ENCODE assay signal across 1 cellular context in the genomic region with DNA sequence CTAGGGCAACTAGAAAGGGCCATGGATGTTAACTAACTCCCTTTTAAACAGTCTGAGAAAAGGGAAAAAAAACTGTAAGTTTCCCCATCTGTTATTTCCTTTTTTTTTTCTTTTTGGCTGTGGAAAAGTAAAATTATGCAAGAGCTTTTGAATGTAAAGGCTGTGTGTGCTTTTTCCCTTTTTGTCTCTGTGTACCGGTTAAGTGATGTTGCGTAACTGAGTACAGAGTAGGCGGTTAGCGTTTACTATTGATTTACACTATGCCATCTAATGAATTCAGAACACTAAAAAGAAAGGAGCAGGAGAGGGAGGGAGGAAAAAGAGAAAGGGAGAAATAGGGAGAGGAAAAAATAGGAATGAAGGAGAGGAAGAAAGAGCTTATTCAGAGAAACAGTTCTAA.
TF ChIP-seq lines count a peak whose summit lies in the region.

No MANE protein-coding gene starts in this region.

TF ChIP-seq in HepG2, 621 proteins besides CTCF, POLR2A, EP300 and RAD21 (continued from another document):
- TF ChIP-seq, protein P1, sequence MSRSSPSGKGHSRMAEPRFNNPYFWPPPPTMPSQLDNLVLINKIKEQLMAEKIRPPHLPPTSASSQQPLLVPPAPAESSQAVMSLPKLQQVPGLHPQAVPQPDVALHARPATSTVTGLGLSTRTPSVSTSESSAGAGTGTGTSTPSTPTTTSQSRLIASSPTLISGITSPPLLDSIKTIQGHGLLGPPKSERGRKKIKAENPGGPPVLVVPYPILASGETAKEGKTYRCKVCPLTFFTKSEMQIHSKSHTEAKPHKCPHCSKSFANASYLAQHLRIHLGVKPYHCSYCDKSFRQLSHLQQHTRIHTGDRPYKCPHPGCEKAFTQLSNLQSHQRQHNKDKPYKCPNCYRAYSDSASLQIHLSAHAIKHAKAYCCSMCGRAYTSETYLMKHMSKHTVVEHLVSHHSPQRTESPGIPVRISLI (CRISPR knock-in tag; IDR thresholded peaks at IDR 0.05; ENCODE audit: borderline replicate concordance) = peak; percentile 60; the same call in 1 of the 2 replicates
- TF ChIP-seq, protein P2, sequence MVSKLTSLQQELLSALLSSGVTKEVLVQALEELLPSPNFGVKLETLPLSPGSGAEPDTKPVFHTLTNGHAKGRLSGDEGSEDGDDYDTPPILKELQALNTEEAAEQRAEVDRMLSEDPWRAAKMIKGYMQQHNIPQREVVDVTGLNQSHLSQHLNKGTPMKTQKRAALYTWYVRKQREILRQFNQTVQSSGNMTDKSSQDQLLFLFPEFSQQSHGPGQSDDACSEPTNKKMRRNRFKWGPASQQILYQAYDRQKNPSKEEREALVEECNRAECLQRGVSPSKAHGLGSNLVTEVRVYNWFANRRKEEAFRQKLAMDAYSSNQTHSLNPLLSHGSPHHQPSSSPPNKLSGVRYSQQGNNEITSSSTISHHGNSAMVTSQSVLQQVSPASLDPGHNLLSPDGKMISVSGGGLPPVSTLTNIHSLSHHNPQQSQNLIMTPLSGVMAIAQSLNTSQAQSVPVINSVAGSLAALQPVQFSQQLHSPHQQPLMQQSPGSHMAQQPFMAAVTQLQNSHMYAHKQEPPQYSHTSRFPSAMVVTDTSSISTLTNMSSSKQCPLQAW (CRISPR knock-in tag; IDR thresholded peaks at IDR 0.05) = no peak
- TF ChIP-seq, protein P3, sequence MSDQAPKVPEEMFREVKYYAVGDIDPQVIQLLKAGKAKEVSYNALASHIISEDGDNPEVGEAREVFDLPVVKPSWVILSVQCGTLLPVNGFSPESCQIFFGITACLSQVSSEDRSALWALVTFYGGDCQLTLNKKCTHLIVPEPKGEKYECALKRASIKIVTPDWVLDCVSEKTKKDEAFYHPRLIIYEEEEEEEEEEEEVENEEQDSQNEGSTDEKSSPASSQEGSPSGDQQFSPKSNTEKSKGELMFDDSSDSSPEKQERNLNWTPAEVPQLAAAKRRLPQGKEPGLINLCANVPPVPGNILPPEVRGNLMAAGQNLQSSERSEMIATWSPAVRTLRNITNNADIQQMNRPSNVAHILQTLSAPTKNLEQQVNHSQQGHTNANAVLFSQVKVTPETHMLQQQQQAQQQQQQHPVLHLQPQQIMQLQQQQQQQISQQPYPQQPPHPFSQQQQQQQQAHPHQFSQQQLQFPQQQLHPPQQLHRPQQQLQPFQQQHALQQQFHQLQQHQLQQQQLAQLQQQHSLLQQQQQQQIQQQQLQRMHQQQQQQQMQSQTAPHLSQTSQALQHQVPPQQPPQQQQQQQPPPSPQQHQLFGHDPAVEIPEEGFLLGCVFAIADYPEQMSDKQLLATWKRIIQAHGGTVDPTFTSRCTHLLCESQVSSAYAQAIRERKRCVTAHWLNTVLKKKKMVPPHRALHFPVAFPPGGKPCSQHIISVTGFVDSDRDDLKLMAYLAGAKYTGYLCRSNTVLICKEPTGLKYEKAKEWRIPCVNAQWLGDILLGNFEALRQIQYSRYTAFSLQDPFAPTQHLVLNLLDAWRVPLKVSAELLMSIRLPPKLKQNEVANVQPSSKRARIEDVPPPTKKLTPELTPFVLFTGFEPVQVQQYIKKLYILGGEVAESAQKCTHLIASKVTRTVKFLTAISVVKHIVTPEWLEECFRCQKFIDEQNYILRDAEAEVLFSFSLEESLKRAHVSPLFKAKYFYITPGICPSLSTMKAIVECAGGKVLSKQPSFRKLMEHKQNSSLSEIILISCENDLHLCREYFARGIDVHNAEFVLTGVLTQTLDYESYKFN (CRISPR knock-in tag; conservative IDR thresholded peaks at IDR 0.05) = peak; percentile 52; the same call in 1 of the 2 replicates
- TF ChIP-seq, protein P4, sequence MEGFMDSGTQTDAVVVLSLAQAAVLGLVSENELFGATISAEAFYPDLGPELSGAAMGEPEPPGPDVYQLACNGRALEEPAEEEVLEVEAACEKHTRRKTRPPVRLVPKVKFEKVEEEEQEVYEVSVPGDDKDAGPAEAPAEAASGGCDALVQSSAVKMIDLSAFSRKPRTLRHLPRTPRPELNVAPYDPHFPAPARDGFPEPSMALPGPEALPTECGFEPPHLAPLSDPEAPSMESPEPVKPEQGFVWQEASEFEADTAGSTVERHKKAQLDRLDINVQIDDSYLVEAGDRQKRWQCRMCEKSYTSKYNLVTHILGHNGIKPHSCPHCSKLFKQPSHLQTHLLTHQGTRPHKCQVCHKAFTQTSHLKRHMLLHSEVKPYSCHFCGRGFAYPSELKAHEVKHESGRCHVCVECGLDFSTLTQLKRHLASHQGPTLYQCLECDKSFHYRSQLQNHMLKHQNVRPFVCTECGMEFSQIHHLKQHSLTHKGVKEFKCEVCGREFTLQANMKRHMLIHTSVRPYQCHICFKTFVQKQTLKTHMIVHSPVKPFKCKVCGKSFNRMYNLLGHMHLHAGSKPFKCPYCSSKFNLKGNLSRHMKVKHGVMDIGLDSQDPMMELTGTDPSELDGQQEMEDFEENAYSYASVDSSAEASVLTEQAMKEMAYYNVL (CRISPR knock-in tag; IDR thresholded peaks at IDR 0.05; ENCODE audit: borderline replicate concordance) = peak; percentile 87; the same call in 1 of the 2 replicates
- TF ChIP-seq, protein P5, sequence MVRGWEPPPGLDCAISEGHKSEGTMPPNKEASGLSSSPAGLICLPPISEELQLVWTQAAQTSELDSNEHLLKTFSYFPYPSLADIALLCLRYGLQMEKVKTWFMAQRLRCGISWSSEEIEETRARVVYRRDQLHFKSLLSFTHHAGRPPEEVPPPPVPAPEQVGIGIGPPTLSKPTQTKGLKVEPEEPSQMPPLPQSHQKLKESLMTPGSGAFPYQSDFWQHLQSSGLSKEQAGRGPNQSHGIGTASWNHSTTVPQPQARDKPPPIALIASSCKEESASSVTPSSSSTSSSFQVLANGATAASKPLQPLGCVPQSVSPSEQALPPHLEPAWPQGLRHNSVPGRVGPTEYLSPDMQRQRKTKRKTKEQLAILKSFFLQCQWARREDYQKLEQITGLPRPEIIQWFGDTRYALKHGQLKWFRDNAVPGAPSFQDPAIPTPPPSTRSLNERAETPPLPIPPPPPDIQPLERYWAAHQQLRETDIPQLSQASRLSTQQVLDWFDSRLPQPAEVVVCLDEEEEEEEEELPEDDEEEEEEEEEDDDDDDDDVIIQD (CRISPR knock-in tag; IDR thresholded peaks at IDR 0.05; ENCODE audit: low read depth) = 0 out of 2 replicates have a peak, but pooled peaks have one; percentile 39
- TF ChIP-seq FOXA3 (CRISPR knock-in tag; IDR thresholded peaks at IDR 0.05) (peak; percentile 65), TOPORS (CRISPR knock-in tag; IDR thresholded peaks at IDR 0.05) (no peak), GATAD2A (CRISPR knock-in tag; IDR thresholded peaks at IDR 0.05) (peak; percentile 74), RXRB (CRISPR knock-in tag; IDR thresholded peaks at IDR 0.05; ENCODE audit: borderline replicate concordance) (0 out of 2 replicates have a peak, but pooled peaks have one; percentile 42), RARA (CRISPR knock-in tag; IDR thresholded peaks at IDR 0.05) (0 out of 2 replicates have a peak, but pooled peaks have one; percentile 8), KDM5B (CRISPR knock-in tag; IDR thresholded peaks at IDR 0.05; ENCODE audit: borderline replicate concordance) (no peak), RBFOX2 (IDR thresholded peaks at IDR 0.05; ENCODE audit: low read depth, low read length) (no peak), MED1 (CRISPR knock-in tag; IDR thresholded peaks at IDR 0.05) (peak; percentile 12; the same call in 1 of the 2 replicates), MIXL1 (CRISPR knock-in tag; IDR thresholded peaks at IDR 0.05) (0 out of 2 replicates have a peak, but pooled peaks have one; percentile 14), SIX4 (CRISPR knock-in tag; IDR thresholded peaks at IDR 0.05) (no peak), KAT8 (CRISPR knock-in tag; IDR thresholded peaks at IDR 0.05) (0 out of 2 replicates have a peak, but pooled peaks have one; percentile 16), ZNF768 (CRISPR knock-in tag; IDR thresholded peaks at IDR 0.05) (peak; percentile 94; the same call in 1 of the 2 replicates)
- TF ChIP-seq, protein P6, sequence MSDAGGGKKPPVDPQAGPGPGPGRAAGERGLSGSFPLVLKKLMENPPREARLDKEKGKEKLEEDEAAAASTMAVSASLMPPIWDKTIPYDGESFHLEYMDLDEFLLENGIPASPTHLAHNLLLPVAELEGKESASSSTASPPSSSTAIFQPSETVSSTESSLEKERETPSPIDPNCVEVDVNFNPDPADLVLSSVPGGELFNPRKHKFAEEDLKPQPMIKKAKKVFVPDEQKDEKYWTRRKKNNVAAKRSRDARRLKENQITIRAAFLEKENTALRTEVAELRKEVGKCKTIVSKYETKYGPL (CRISPR knock-in tag; IDR thresholded peaks at IDR 0.05) = peak; percentile 87; the same call in 1 of the 2 replicates
- TF ChIP-seq, protein P7, sequence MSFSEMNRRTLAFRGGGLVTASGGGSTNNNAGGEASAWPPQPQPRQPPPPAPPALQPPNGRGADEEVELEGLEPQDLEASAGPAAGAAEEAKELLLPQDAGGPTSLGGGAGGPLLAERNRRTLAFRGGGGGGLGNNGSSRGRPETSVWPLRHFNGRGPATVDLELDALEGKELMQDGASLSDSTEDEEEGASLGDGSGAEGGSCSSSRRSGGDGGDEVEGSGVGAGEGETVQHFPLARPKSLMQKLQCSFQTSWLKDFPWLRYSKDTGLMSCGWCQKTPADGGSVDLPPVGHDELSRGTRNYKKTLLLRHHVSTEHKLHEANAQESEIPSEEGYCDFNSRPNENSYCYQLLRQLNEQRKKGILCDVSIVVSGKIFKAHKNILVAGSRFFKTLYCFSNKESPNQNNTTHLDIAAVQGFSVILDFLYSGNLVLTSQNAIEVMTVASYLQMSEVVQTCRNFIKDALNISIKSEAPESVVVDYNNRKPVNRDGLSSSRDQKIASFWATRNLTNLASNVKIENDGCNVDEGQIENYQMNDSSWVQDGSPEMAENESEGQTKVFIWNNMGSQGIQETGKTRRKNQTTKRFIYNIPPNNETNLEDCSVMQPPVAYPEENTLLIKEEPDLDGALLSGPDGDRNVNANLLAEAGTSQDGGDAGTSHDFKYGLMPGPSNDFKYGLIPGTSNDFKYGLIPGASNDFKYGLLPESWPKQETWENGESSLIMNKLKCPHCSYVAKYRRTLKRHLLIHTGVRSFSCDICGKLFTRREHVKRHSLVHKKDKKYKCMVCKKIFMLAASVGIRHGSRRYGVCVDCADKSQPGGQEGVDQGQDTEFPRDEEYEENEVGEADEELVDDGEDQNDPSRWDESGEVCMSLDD (CRISPR knock-in tag; IDR thresholded peaks at IDR 0.05; ENCODE audit: borderline replicate concordance) = no peak
